16 cellular contexts compared by ENCODE assay signal in genomic region chr1:235430991-235431390, GRCh38.
A peak's percentile ranks its signal among the peaks of the same experiment; 100 is the strongest.
DNase-seq lines count a peak whose midpoint lies in the region; ATAC-seq and TF ChIP-seq lines count a peak whose summit lies in the region.
"Had no signal": no experiment of that assay in that cellular context is flagged by ENCODE, and none has a peak within 500 bp of the region (broad histone marks: within the 10 kb centered on the region; RNA-seq: fewer than 3 reads in every experiment).

No MANE protein-coding gene starts in this region.

- ATAC-seq in GM18873 (IDR thresholded peaks at IDR 0.05; ENCODE audit: low FRiP score, unreplicated experiment): no peak

- no peak overlapping the region for H3K9ac ChIP-seq in mammary epithelial cell (ENCODE audit: insufficient read depth, low read length)

- H3K9me3 ChIP-seq in mammary epithelial cell (replicated peaks; ENCODE audit: insufficient read depth, low read length) (no peaks in the 10 kb centered on the region), tibial artery (no peaks in the 10 kb centered on the region)
- H3K9me3 ChIP-seq: SJCRH30 had no signal

- H3K27me3 ChIP-seq in mammary epithelial cell (ENCODE audit: insufficient read depth, low read length) (no peaks in the 10 kb centered on the region), tibial artery (no peaks in the 10 kb centered on the region)
- H3K27me3 ChIP-seq: SJCRH30 had no signal

- H3K27ac ChIP-seq in mammary epithelial cell (ENCODE audit: insufficient read depth, low read depth, low read length): no peak overlapping the region
- H3K27ac ChIP-seq in VCaP: peak overlapping the region; percentile 44; the same call in 1 of the 2 replicates
- H3K27ac ChIP-seq in tibial artery: peak overlapping the region; percentile 5 to 57
- H3K27ac ChIP-seq: 22Rv1, RWPE1, SJCRH30 had no signal

- peaks cover 39% of the 10 kb centered on the region for H3K36me3 Mint-ChIP-seq in MCF 10A (ENCODE audit: insufficient read depth, unreplicated experiment)

- no peak overlapping the region for H3K27ac Mint-ChIP-seq in MCF 10A (ENCODE audit: low read depth, unreplicated experiment)

- DNase-seq in mammary epithelial cell (no peak), MCF 10A (ENCODE audit: unreplicated experiment) (no peak), dermis blood vessel endothelial cell (peak; percentile 21), tibial artery (no peak)
- no peak for DNase-seq in stimulated activated CD4-positive, alpha-beta T cell treated with anti-CD3 and anti-CD28 coated beads, Interleukin-2, amount 100 ng/mL, for 48 hours
- no peak for DNase-seq in activated CD4-positive, alpha-beta T cell treated with anti-CD3 and anti-CD28 coated beads for 1 hour
- DNase-seq: GDM1, H7, NCI-H146, NCI-H2081 treated with DMSO at 0.1 percent for 48 hours, NCI-H526 treated with DMSO at 0.1 percent for 48 hours, SJCRH30 had no signal

- H3K36me3 ChIP-seq in mammary epithelial cell (ENCODE audit: insufficient read depth, low read length) (peaks cover 7% of the 10 kb centered on the region), tibial artery (peaks cover 8 to 45% (median 22%) of the 10 kb centered on the region in 3 donors)
- H3K36me3 ChIP-seq: SJCRH30 had no signal

- no peak overlapping the region for H3K4me2 ChIP-seq in mammary epithelial cell (ENCODE audit: insufficient read depth, low read depth, low read length)

- in situ Hi-C loops in mammary epithelial cell (cut with MboI; ENCODE audit: low sequenced_read_pairs in 2 of 2): no loop called here

- CTCF ChIA-PET in mammary epithelial cell (lab: Charles Lee; ENCODE audit: low non-redundant PET) (no interaction called here), MCF 10A (lab: Yijun Ruan, JAX) (interaction anchor here (1.2 to 1.7 kb wide), 2 partner anchors 8 to 14 kb away, joined by 4 to 11 read pairs; no protein-coding TSS in a partner anchor)

- H3K4me3 ChIP-seq in mammary epithelial cell (replicated peaks in 1 of 3; ENCODE audit: insufficient read depth in 1 of 3, low read depth in 2 of 3, low read length in 3 of 3): no peak overlapping the region
- H3K4me3 ChIP-seq in tibial artery: no peak overlapping the region
- H3K4me3 ChIP-seq: SJCRH30 had no signal

- H2AFZ ChIP-seq in mammary epithelial cell (ENCODE audit: low read depth, low read length): peak overlapping the region; percentile 31

- no peak for TF ChIP-seq CTCF in mammary epithelial cell (conservative IDR thresholded peaks at IDR 0.05 in 1 of 2, IDR thresholded peaks at IDR 0.05 in 1 of 2; ENCODE audit: extremely low read depth in 1 of 2, insufficient read depth in 1 of 2, low read depth in 1 of 2, low read length in 2 of 2)
- TF ChIP-seq CTCF in MCF 10A (IDR thresholded peaks at IDR 0.05; ENCODE audit: unreplicated experiment): no peak
- no peak for TF ChIP-seq CTCF in VCaP (conservative IDR thresholded peaks at IDR 0.05)
- TF ChIP-seq CTCF in tibial artery (IDR thresholded peaks at IDR 0.05): no peak

- no peaks in the 10 kb centered on the region for H3K79me2 ChIP-seq in mammary epithelial cell (ENCODE audit: insufficient read depth, low read length)

- H3K9me3 Mint-ChIP-seq in MCF 10A (ENCODE audit: unreplicated experiment): no peaks in the 10 kb centered on the region

- intact Hi-C loops in mammary epithelial cell (cut with micrococcal nuclease): no loop called here
- intact Hi-C loops in MCF 10A (cut with micrococcal nuclease): no loop called here
- intact Hi-C loops in tibial artery (cut with DNase I; ENCODE audit: low total_unique reads): no loop called here

- BruUV-seq in mammary epithelial cell (replicated peaks; lab: Mats Ljungman, UMichigan) (no TSS peak), MCF 10A (replicated peaks; lab: Mats Ljungman, UMichigan) (no TSS peak)

- no peaks in the 10 kb centered on the region for H4K20me1 ChIP-seq in mammary epithelial cell (ENCODE audit: insufficient read depth, low read length)

- POLR2A ChIA-PET in MCF 10A (lab: Yijun Ruan, JAX): interaction anchor here (0.9 kb wide), 1 partner anchor 102 kb away, joined by 3 read pairs; the partner anchor contains the start of gene GGPS1

- no peaks in the 10 kb centered on the region for H3K27me3 Mint-ChIP-seq in MCF 10A (ENCODE audit: insufficient read depth, unreplicated experiment)

- H3K4me1 ChIP-seq in mammary epithelial cell (ENCODE audit: insufficient read depth, low read length): no peaks in the 10 kb centered on the region
- H3K4me1 ChIP-seq in tibial artery: peaks cover 0 to 14% (median 0%) of the 10 kb centered on the region in 4 donors
- H3K4me1 ChIP-seq: SJCRH30 had no signal

- no peak overlapping the region for H3K4me3 Mint-ChIP-seq in MCF 10A (ENCODE audit: unreplicated experiment)

- WGBS in mammary epithelial cell (ENCODE audit: low coverage, missing lambda C conversion rate): 46% methylated on average over 5 of the region's 6 CpGs

- H3K4me1 Mint-ChIP-seq in MCF 10A (ENCODE audit: insufficient read depth, unreplicated experiment): peaks cover 6% of the 10 kb centered on the region

- dilution Hi-C loops in mammary epithelial cell (cut with HindIII; ENCODE audit: low sequenced_read_pairs): no loop called here
